In genomic region chr12:54751493-54751892, GRCh38 we compare ENCODE assay signal across 9 cellular contexts.
"Had no signal": no experiment of that assay in that cellular context is flagged by ENCODE, and none has a peak within 500 bp of the region (broad histone marks: within the 10 kb centered on the region; RNA-seq: fewer than 3 reads in every experiment).

No MANE protein-coding gene starts in this region.

- H3K9me3 Mint-ChIP-seq: GM23338, H9, HFFc6, IgD-negative memory B cell had no signal

- FAIRE-seq: H1, H54 had no signal

- H3K4me3 ChIP-seq: GM23338 had no signal

- H3K4me1 Mint-ChIP-seq: GM23338, H9 had no signal

- H3K27ac ChIP-seq: HL-60 had no signal

- H3K36me3 Mint-ChIP-seq: IgD-negative memory B cell had no signal

- DNase-seq: H9, HCEC 1CT, HFFc6, KG1 had no signal

- ATAC-seq: GM23338 had no signal

- H3K27ac Mint-ChIP-seq: GM23338, H9, HFFc6, IgD-negative memory B cell had no signal

- H3K4me3 Mint-ChIP-seq: GM23338, H9, HFFc6, IgD-negative memory B cell had no signal
